ENCODE assay signal across 14 cellular contexts in the genomic region with DNA sequence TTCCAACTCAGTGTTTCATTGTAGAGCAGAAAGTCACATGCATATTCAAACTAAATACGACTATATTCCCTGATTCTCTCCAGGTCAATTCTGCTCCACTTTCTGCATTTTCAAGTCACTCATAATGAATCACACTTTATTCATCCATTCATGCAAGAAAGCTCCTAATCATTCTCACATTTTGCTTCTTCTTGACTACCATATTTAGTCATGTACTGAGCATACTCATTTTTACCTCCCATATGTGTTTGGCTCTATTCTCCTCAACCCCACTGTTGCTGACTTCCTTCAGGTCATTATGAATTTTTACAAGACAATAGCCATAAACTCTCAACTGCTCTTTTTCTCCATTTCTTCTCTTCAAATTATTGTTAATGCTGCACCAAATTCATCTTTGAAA. TPM values are rescaled to one million over a fixed set of nuclear protein-coding genes. Genes with fewer than 3 reads are reported as not detected.
DNase-seq lines count a peak whose midpoint lies in the region; ATAC-seq and TF ChIP-seq lines count a peak whose summit lies in the region.
"Had no signal": no experiment of that assay in that cellular context is flagged by ENCODE, and none has a peak within 500 bp of the region (broad histone marks: within the 10 kb centered on the region; RNA-seq: fewer than 3 reads in every experiment).

No MANE protein-coding gene starts in this region.

- TF ChIP-seq CTCF in epithelial cell of esophagus (IDR thresholded peaks at IDR 0.05; ENCODE audit: insufficient read depth, low read depth, low read length, missing control alignments): no peak
- TF ChIP-seq CTCF in glutamatergic neuron (IDR thresholded peaks at IDR 0.05; ENCODE audit: partially characterized antibody, unreplicated experiment): no peak

- ATAC-seq in HG03457 (IDR thresholded peaks at IDR 0.05; ENCODE audit: unreplicated experiment): no peak
- ATAC-seq: CD8-positive, alpha-beta T cell had no signal

- peaks cover 5% of the 10 kb centered on the region for H3K4me1 Mint-ChIP-seq in glutamatergic neuron (ENCODE audit: low read depth, unreplicated experiment)

- no peak overlapping the region for H3K4me3 ChIP-seq in epithelial cell of esophagus (ENCODE audit: low read length)

- no peaks in the 10 kb centered on the region for H3K36me3 Mint-ChIP-seq in glutamatergic neuron (ENCODE audit: unreplicated experiment)
- H3K36me3 Mint-ChIP-seq: CD8-positive, alpha-beta T cell had no signal

- no peaks in the 10 kb centered on the region for H3K9me3 Mint-ChIP-seq in glutamatergic neuron (ENCODE audit: unreplicated experiment)
- H3K9me3 Mint-ChIP-seq: CD8-positive, alpha-beta T cell had no signal

- DNase-seq in AG20443 (ENCODE audit: low spot score): peak; percentile 14
- peak; percentile 48 for DNase-seq in M059J (ENCODE audit: low read depth)
- DNase-seq in epithelial cell of esophagus (ENCODE audit: low read depth): peak; percentile 31
- peak; percentile 21 for DNase-seq in kidney glomerular epithelial cell (lab: John Stamatoyannopoulos, UW)
- DNase-seq in iPS-NIHi7 (ENCODE audit: extremely low spot score): no peak
- DNase-seq in NCI-H2196 (lab: John Stamatoyannopoulos, UW; ENCODE audit: unreplicated experiment): no peak
- no peak for DNase-seq in glutamatergic neuron
- DNase-seq: CD8-positive, alpha-beta T cell; GOT3; NCI-H1930; NCI-H2171; NCI-H510A treated with DMSO at 0.1 percent for 48 hours; SK-N-SH had no signal

- H3K27me3 Mint-ChIP-seq in glutamatergic neuron (ENCODE audit: unreplicated experiment): no peaks in the 10 kb centered on the region

- no peak overlapping the region for H3K27ac Mint-ChIP-seq in glutamatergic neuron (ENCODE audit: unreplicated experiment)
- H3K27ac Mint-ChIP-seq: CD8-positive, alpha-beta T cell had no signal

- H3K4me3 Mint-ChIP-seq in glutamatergic neuron (ENCODE audit: unreplicated experiment): no peak overlapping the region
- H3K4me3 Mint-ChIP-seq: CD8-positive, alpha-beta T cell had no signal

RNA-seq across cellular contexts. Expression of a gene that starts 43.3 kb away (rescaled TPM):
- total RNA-seq in M059J (2014; rRNA removed; shearing (Covaris generic)): 0.02 TPM in 1 of 2 replicates, not detected in the other
- not detected for total RNA-seq in glutamatergic neuron (ENCODE audit: unreplicated experiment)
- total RNA-seq: CD8-positive, alpha-beta T cell had no signal

Comparison
In these comparisons a context has a peak if more than half of its experiments do, and no peak if none do; other contexts are left out.
1. DNase-seq: peak in AG20443 (single experiment), M059J (single experiment), epithelial cell of esophagus (single experiment) and kidney glomerular epithelial cell (single experiment); none in iPS-NIHi7 (single experiment), NCI-H2196 (single experiment) and glutamatergic neuron (single experiment).